17 cellular contexts compared by ENCODE assay signal in genomic region chr3:189229421-189229820, GRCh38. TPM values are rescaled to one million over a fixed set of nuclear protein-coding genes. Genes with fewer than 3 reads are reported as not detected.
DNase-seq lines count a peak whose midpoint lies in the region; ATAC-seq and TF ChIP-seq lines count a peak whose summit lies in the region.
"Had no signal": no experiment of that assay in that cellular context is flagged by ENCODE, and none has a peak within 500 bp of the region (broad histone marks: within the 10 kb centered on the region; RNA-seq: fewer than 3 reads in every experiment).

No MANE protein-coding gene starts in this region.

- H3K36me3 ChIP-seq in hepatocyte (replicated peaks; ENCODE audit: insufficient read depth, low read depth): no peaks in the 10 kb centered on the region
- no peaks in the 10 kb centered on the region for H3K36me3 ChIP-seq in CD8-positive, alpha-beta T cell (ENCODE audit: insufficient read depth, low read length)
- H3K36me3 ChIP-seq: brain microvascular endothelial cell had no signal

- peak; percentile 52 for ATAC-seq in GM18502 (IDR thresholded peaks at IDR 0.05; ENCODE audit: poor library complexity, unreplicated experiment)
- ATAC-seq in GM21423 (IDR thresholded peaks at IDR 0.05; ENCODE audit: unreplicated experiment): peak; percentile 90
- peak; percentile 70 for ATAC-seq in HG03342 (IDR thresholded peaks at IDR 0.05; ENCODE audit: unreplicated experiment)
- ATAC-seq in CD8-positive, alpha-beta T cell: no peak
- ATAC-seq in Right ventricle myocardium superior (ENCODE audit: poor library complexity): no peak
- ATAC-seq: activated CD4-positive, alpha-beta T cell treated with anti-CD3 and anti-CD28 coated beads for 36 hours had no signal

- WGBS in hepatocyte (ENCODE audit: low lambda C conversion rate, missing lambda C conversion rate): 68% methylated on average over 3 of the region's 3 CpGs

- no peaks in the 10 kb centered on the region for H3K27me3 ChIP-seq in hepatocyte
- H3K27me3 ChIP-seq in CD8-positive, alpha-beta T cell (ENCODE audit: insufficient read depth, low read length): no peaks in the 10 kb centered on the region
- H3K27me3 ChIP-seq: brain microvascular endothelial cell had no signal

- no peaks in the 10 kb centered on the region for H4K20me1 ChIP-seq in hepatocyte (ENCODE audit: insufficient read depth, poor library complexity, severe bottlenecking)

- peak overlapping the region; percentile 32 for H2AFZ ChIP-seq in hepatocyte

- H3K4me3 Mint-ChIP-seq in CD8-positive, alpha-beta T cell: no peak overlapping the region
- H3K4me3 Mint-ChIP-seq: activated CD4-positive, alpha-beta T cell treated with anti-CD3 and anti-CD28 coated beads for 36 hours had no signal

- TF ChIP-seq CTCF in hepatocyte (IDR thresholded peaks at IDR 0.05; ENCODE audit: poor library complexity) (no peak), GM10266 (IDR thresholded peaks at IDR 0.05; ENCODE audit: control insufficient read depth, insufficient read depth, low read depth, missing control alignments) (no peak)
- no peak for TF ChIP-seq CTCF in CD8-positive, alpha-beta T cell (IDR thresholded peaks at IDR 0.05)

- H3K79me2 ChIP-seq in hepatocyte: no peaks in the 10 kb centered on the region

- peaks cover 5% of the 10 kb centered on the region for H3K4me1 Mint-ChIP-seq in CD8-positive, alpha-beta T cell (ENCODE audit: low read depth)

- H3K9me3 Mint-ChIP-seq in CD8-positive, alpha-beta T cell: no peaks in the 10 kb centered on the region

- no peaks in the 10 kb centered on the region for H3K27me3 Mint-ChIP-seq in CD8-positive, alpha-beta T cell (ENCODE audit: low read depth)
- H3K27me3 Mint-ChIP-seq: activated CD4-positive, alpha-beta T cell treated with anti-CD3 and anti-CD28 coated beads for 36 hours had no signal

- DNase-seq in hepatocyte (ENCODE audit: low spot score): peak; percentile 11
- DNase-seq in CD8-positive, alpha-beta T cell: no peak
- DNase-seq in GM10266 (ENCODE audit: extremely low spot score): no peak
- no peak for DNase-seq in Right ventricle myocardium superior
- no peak for DNase-seq in NCI-H1105 (lab: John Stamatoyannopoulos, UW)
- DNase-seq: activated CD4-positive, alpha-beta T cell treated with anti-CD3 and anti-CD28 coated beads for 36 hours; brain microvascular endothelial cell; C1 segment of cervical spinal cord; MM.1S; NCI-H510A; SK-N-SH; stimulated activated CD4-positive, alpha-beta T cell treated with anti-CD3 and anti-CD28 coated beads, Interleukin-4, amount 100 ng/mL, for 24 hours; substantia nigra had no signal

- CTCF ChIA-PET in CD8-positive, alpha-beta T cell (lab: Charles Lee): no interaction called here

- POLR2A ChIA-PET in CD8-positive, alpha-beta T cell (lab: Charles Lee): no interaction called here

- H3K9me3 ChIP-seq in hepatocyte (ENCODE audit: low read depth): no peaks in the 10 kb centered on the region
- no peaks in the 10 kb centered on the region for H3K9me3 ChIP-seq in CD8-positive, alpha-beta T cell (ENCODE audit: low read length)
- H3K9me3 ChIP-seq: SK-N-SH had no signal

- H3K4me2 ChIP-seq in hepatocyte: no peak overlapping the region
- H3K4me2 ChIP-seq: SK-N-SH had no signal

- no peak overlapping the region for H3K27ac Mint-ChIP-seq in CD8-positive, alpha-beta T cell
- H3K27ac Mint-ChIP-seq: activated CD4-positive, alpha-beta T cell treated with anti-CD3 and anti-CD28 coated beads for 36 hours; progenitor cell of endocrine pancreas had no signal

- peak overlapping the region; percentile 51 for H3K27ac ChIP-seq in hepatocyte
- H3K27ac ChIP-seq in CD8-positive, alpha-beta T cell (ENCODE audit: low read depth, low read length): no peak overlapping the region
- H3K27ac ChIP-seq: brain microvascular endothelial cell had no signal

- H3K4me1 ChIP-seq in hepatocyte (ENCODE audit: insufficient read depth): peaks cover 8% of the 10 kb centered on the region
- no peaks in the 10 kb centered on the region for H3K4me1 ChIP-seq in CD8-positive, alpha-beta T cell (ENCODE audit: insufficient read depth, low read length)

- H3K4me3 ChIP-seq in hepatocyte: no peak overlapping the region
- H3K4me3 ChIP-seq in CD8-positive, alpha-beta T cell (ENCODE audit: low read depth, low read length): no peak overlapping the region

- intact Hi-C loops in CD8-positive, alpha-beta T cell (cut with DNase I, micrococcal nuclease): no loop called here
- intact Hi-C loops in Right ventricle myocardium superior (cut with DNase I): no loop called here

- no peaks in the 10 kb centered on the region for H3K36me3 Mint-ChIP-seq in CD8-positive, alpha-beta T cell

- no peaks in the 10 kb centered on the region for H3K9me2 ChIP-seq in hepatocyte (replicated peaks; ENCODE audit: insufficient read depth)
- H3K9me2 ChIP-seq: SK-N-SH had no signal

RNA-seq across cellular contexts. Expression of gene TPRG1, which starts 57.6 kb away (rescaled TPM):
- 0.16 and 0.43 TPM in 2 replicates for total RNA-seq in hepatocyte
- 1.2 TPM in 1 of 2 replicates, not detected in the other for polyA plus RNA-seq in hepatocyte
- total RNA-seq in CD8-positive, alpha-beta T cell: 1 to 10 TPM; 3.1 to 4.6 TPM
- 2.7 TPM for total RNA-seq in Right ventricle myocardium superior

Comparison
In these comparisons a context has a peak if more than half of its experiments do, and no peak if none do; other contexts are left out.
1. ATAC-seq: peak in GM18502 (single experiment), GM21423 (single experiment) and HG03342 (single experiment); none in CD8-positive, alpha-beta T cell (single experiment) and Right ventricle myocardium superior (single experiment).